In the genomic region with DNA sequence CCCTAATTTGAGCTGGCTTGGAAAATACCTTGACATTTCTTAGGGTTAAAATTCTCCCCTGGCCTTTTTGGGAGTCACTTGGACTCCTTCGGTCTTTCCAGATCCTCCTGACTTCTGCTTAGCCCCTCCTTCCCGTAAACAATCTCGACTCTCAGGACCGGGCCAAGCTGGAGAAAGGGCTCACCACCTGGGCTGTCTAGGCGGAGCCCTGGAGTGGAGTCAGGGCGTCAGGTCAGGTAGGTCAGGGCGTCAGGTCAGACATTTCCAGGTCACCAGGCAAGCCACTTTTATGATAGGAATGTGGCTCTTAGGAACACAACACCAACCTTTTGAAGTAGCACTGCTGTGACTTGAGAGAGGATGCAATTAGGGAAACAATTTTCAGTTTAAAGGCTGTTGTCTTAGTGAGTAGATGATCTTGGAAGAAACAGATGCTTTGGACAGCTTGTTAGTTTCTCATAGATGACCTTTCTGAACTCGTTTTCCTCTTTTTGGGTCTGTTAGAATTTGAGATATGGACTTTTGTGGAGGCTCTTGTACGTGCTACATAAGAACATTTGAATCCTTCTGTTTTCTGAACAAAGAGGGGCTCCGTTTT, we compare ENCODE assay signal across 12 cellular contexts. TPM values are rescaled to one million over a fixed set of nuclear protein-coding genes. Genes with fewer than 3 reads are reported as not detected.
DNase-seq lines count a peak whose midpoint lies in the region; ATAC-seq and TF ChIP-seq lines count a peak whose summit lies in the region.
"Had no signal": no experiment of that assay in that cellular context is flagged by ENCODE, and none has a peak within 500 bp of the region (broad histone marks: within the 10 kb centered on the region; RNA-seq: fewer than 3 reads in every experiment).

No MANE protein-coding gene starts in this region.

- no peak overlapping the region for H3K4me3 Mint-ChIP-seq in activated CD8-positive, alpha-beta memory T cell treated with anti-CD3 and anti-CD28 coated beads, Interleukin-2, amount 10 ng/mL, durations not matched to agents 7 days and 5 days
- H3K4me3 Mint-ChIP-seq in activated naive CD8-positive, alpha-beta T cell treated with anti-CD3 and anti-CD28 coated beads for 36 hours, result no peak overlapping the region
- no peak overlapping the region for H3K4me3 Mint-ChIP-seq in stimulated activated naive CD8-positive, alpha-beta T cell treated with anti-CD3 and anti-CD28 coated beads, Interleukin-15, amount 100 ng/mL, for 72 hours

- H3K36me3 ChIP-seq in right lobe of liver, result no peaks in the 10 kb centered on the region

- H3K9me3 ChIP-seq in right lobe of liver, result no peaks in the 10 kb centered on the region

- H3K4me1 ChIP-seq in right lobe of liver, result peaks cover 0 to 9% (median 3%) of the 10 kb centered on the region in 4 donors

- no peak overlapping the region for H3K4me3 ChIP-seq in right lobe of liver

- H3K36me3 Mint-ChIP-seq in activated CD8-positive, alpha-beta memory T cell treated with anti-CD3 and anti-CD28 coated beads, Interleukin-2, amount 10 ng/mL, durations not matched to agents 7 days and 5 days, result peaks cover 62% of the 10 kb centered on the region
- H3K36me3 Mint-ChIP-seq in activated naive CD8-positive, alpha-beta T cell treated with anti-CD3 and anti-CD28 coated beads for 36 hours, result peaks cover 20% of the 10 kb centered on the region

- no peak for ATAC-seq in activated CD8-positive, alpha-beta memory T cell treated with anti-CD3 and anti-CD28 coated beads, Interleukin-2, amount 10 ng/mL, durations not matched to agents 7 days and 5 days
- peak; percentile 68 to 79 (median 70) for ATAC-seq in right lobe of liver
- ATAC-seq in stimulated activated naive CD8-positive, alpha-beta T cell treated with anti-CD3 and anti-CD28 coated beads, Interleukin-15, amount 100 ng/mL, for 72 hours, result no peak

- H3K27ac ChIP-seq in right lobe of liver, result no peak overlapping the region

- no peak for TF ChIP-seq POLR2A in right lobe of liver (IDR thresholded peaks at IDR 0.05)

- no peaks in the 10 kb centered on the region for H3K9me3 Mint-ChIP-seq in activated CD8-positive, alpha-beta memory T cell treated with anti-CD3 and anti-CD28 coated beads, Interleukin-2, amount 10 ng/mL, durations not matched to agents 7 days and 5 days (ENCODE audit: low read depth)
- H3K9me3 Mint-ChIP-seq in activated naive CD8-positive, alpha-beta T cell treated with anti-CD3 and anti-CD28 coated beads for 36 hours, result no peaks in the 10 kb centered on the region
- no peaks in the 10 kb centered on the region for H3K9me3 Mint-ChIP-seq in stimulated activated naive CD8-positive, alpha-beta T cell treated with anti-CD3 and anti-CD28 coated beads, Interleukin-15, amount 100 ng/mL, for 72 hours

- H3K27me3 ChIP-seq in right lobe of liver, result no peaks in the 10 kb centered on the region

- peak overlapping the region; percentile 75 for H3K27ac Mint-ChIP-seq in activated CD8-positive, alpha-beta memory T cell treated with anti-CD3 and anti-CD28 coated beads, Interleukin-2, amount 10 ng/mL, durations not matched to agents 7 days and 5 days
- peak overlapping the region; percentile 21 for H3K27ac Mint-ChIP-seq in activated naive CD8-positive, alpha-beta T cell treated with anti-CD3 and anti-CD28 coated beads for 36 hours
- peak overlapping the region; percentile 56 to 86 for H3K27ac Mint-ChIP-seq in stimulated activated naive CD8-positive, alpha-beta T cell treated with anti-CD3 and anti-CD28 coated beads, Interleukin-15, amount 100 ng/mL, for 72 hours

- WGBS in right lobe of liver (ENCODE audit: insufficient coverage, low coverage, low lambda C conversion rate, missing lambda C conversion rate), result 34% methylated on average over 10 of the region's 10 CpGs

- peaks cover 77% of the 10 kb centered on the region for H3K4me1 Mint-ChIP-seq in activated CD8-positive, alpha-beta memory T cell treated with anti-CD3 and anti-CD28 coated beads, Interleukin-2, amount 10 ng/mL, durations not matched to agents 7 days and 5 days
- peaks cover 40% of the 10 kb centered on the region for H3K4me1 Mint-ChIP-seq in activated naive CD8-positive, alpha-beta T cell treated with anti-CD3 and anti-CD28 coated beads for 36 hours
- H3K4me1 Mint-ChIP-seq in stimulated activated naive CD8-positive, alpha-beta T cell treated with anti-CD3 and anti-CD28 coated beads, Interleukin-15, amount 100 ng/mL, for 72 hours, result peaks cover 56% of the 10 kb centered on the region

- TF ChIP-seq CTCF in right lobe of liver (IDR thresholded peaks at IDR 0.05), result no peak

- CTCF ChIA-PET in activated CD8-positive, alpha-beta memory T cell treated with anti-CD3 and anti-CD28 coated beads, Interleukin-2, amount 10 ng/mL, durations not matched to agents 7 days and 5 days (lab: Charles Lee), result interaction anchor here (0.8 to 1.4 kb wide), 3 partner anchors 9 to 84 kb away, joined by 4 to 7 read pairs (median 6); no protein-coding TSS in a partner anchor

- no peaks in the 10 kb centered on the region for H3K27me3 Mint-ChIP-seq in activated CD8-positive, alpha-beta memory T cell treated with anti-CD3 and anti-CD28 coated beads, Interleukin-2, amount 10 ng/mL, durations not matched to agents 7 days and 5 days
- no peaks in the 10 kb centered on the region for H3K27me3 Mint-ChIP-seq in activated naive CD8-positive, alpha-beta T cell treated with anti-CD3 and anti-CD28 coated beads for 36 hours
- no peaks in the 10 kb centered on the region for H3K27me3 Mint-ChIP-seq in stimulated activated naive CD8-positive, alpha-beta T cell treated with anti-CD3 and anti-CD28 coated beads, Interleukin-15, amount 100 ng/mL, for 72 hours

- DNase-seq in activated CD8-positive, alpha-beta memory T cell treated with anti-CD3 and anti-CD28 coated beads, Interleukin-2, amount 10 ng/mL, durations not matched to agents 7 days and 5 days, result no peak
- DNase-seq in activated CD8-positive, alpha-beta memory T cell treated with anti-CD3 and anti-CD28 coated beads, Interleukin-2, amount 50 U/mL, for 4 hours, result no peak
- DNase-seq in activated naive CD8-positive, alpha-beta T cell treated with anti-CD3 and anti-CD28 coated beads for 36 hours, result no peak
- DNase-seq in right lobe of liver (peak in 1 of 3 donors; percentile 61), dedifferentiated amniotic fluid mesenchymal stem cell (ENCODE audit: extremely low spot score) (no peak), EL (no peak), T1000 (lab: John Stamatoyannopoulos, UW) (no peak)
- no peak for DNase-seq in stimulated activated naive CD8-positive, alpha-beta T cell treated with anti-CD3 and anti-CD28 coated beads, Interleukin-15, amount 100 ng/mL, for 72 hours
- DNase-seq: activated CD8-positive, alpha-beta memory T cell treated with anti-CD3 and anti-CD28 coated beads for 24 hours; KG1; NCI-H510A treated with DMSO at 0.1 percent for 48 hours; T-helper 2 cell had no signal

- intact Hi-C loops in right lobe of liver (cut with DNase I), result no loop called here

RNA-seq across cellular contexts. Expression of gene OSTF1, which starts 12.8 kb away (rescaled TPM):
- 100 to 1,000 TPM; 149 to 198 TPM for total RNA-seq in activated CD8-positive, alpha-beta memory T cell treated with anti-CD3 and anti-CD28 coated beads, Interleukin-2, amount 10 ng/mL, durations not matched to agents 7 days and 5 days
- total RNA-seq in activated naive CD8-positive, alpha-beta T cell treated with anti-CD3 and anti-CD28 coated beads for 36 hours, result 10 to 100 TPM; 38.2 to 38.4 TPM
- total RNA-seq in right lobe of liver, result 10 to 100 TPM; 19.7 to 34.6 (median 24.7) TPM

RNA-seq across cellular contexts. Expression of gene NMRK1, which starts 13.1 kb away (rescaled TPM):
- 10 to 100 TPM; 24.8 to 40.0 TPM for total RNA-seq in activated CD8-positive, alpha-beta memory T cell treated with anti-CD3 and anti-CD28 coated beads, Interleukin-2, amount 10 ng/mL, durations not matched to agents 7 days and 5 days
- 1 to 10 TPM; 8.5 to 9.0 TPM for total RNA-seq in activated naive CD8-positive, alpha-beta T cell treated with anti-CD3 and anti-CD28 coated beads for 36 hours
- total RNA-seq in right lobe of liver, result 10 to 100 TPM; 19.6 to 29.9 (median 21.9) TPM

Comparison
In these comparisons a context has a peak if more than half of its experiments do, and no peak if none do; other contexts are left out.
1. ATAC-seq: peak in right lobe of liver (4 of 4); none in activated CD8-positive, alpha-beta memory T cell treated with anti-CD3 and anti-CD28 coated beads, Interleukin-2, amount 10 ng/mL, durations not matched to agents 7 days and 5 days (single experiment) and stimulated activated naive CD8-positive, alpha-beta T cell treated with anti-CD3 and anti-CD28 coated beads, Interleukin-15, amount 100 ng/mL, for 72 hours (single experiment).
2. H3K27ac Mint-ChIP-seq: peak in every context shown above with its lines; median percentile 75 in activated CD8-positive, alpha-beta memory T cell treated with anti-CD3 and anti-CD28 coated beads, Interleukin-2, amount 10 ng/mL, durations not matched to agents 7 days and 5 days; 71 in stimulated activated naive CD8-positive, alpha-beta T cell treated with anti-CD3 and anti-CD28 coated beads, Interleukin-15, amount 100 ng/mL, for 72 hours; 21 in activated naive CD8-positive, alpha-beta T cell treated with anti-CD3 and anti-CD28 coated beads for 36 hours.